Comparison of ENCODE assay signal across 8 cellular contexts in genomic region chr4:8440491-8441311, GRCh38. TPM values are rescaled to one million over a fixed set of nuclear protein-coding genes. Genes with fewer than 3 reads are reported as not detected.
DNase-seq lines count a peak whose midpoint lies in the region; ATAC-seq and TF ChIP-seq lines count a peak whose summit lies in the region.

TSS of gene ACOX3 (minus strand) at chr4:8440723. CDS start at chr4:8416521, 24,202 bp downstream.
TSS of gene TRMT44 (plus strand) at chr4:8440777. CDS start at chr4:8440823, 46 bp downstream.

- 0% methylated on average over 53 to 60 of the region's 60 CpGs for WGBS in heart right ventricle, 2 donors
- 0% methylated on average over 8 to 25 of the region's 60 CpGs for WGBS in upper lobe of left lung, 2 donors

- peaks cover 59% of the 10 kb centered on the region for H3K4me1 Mint-ChIP-seq in T-helper 17 cell

- peaks cover 2% of the 10 kb centered on the region for H3K36me3 Mint-ChIP-seq in T-helper 17 cell (ENCODE audit: low read depth)

- H3K36me3 ChIP-seq in heart right ventricle (peaks cover 0 to 22% (median 0%) of the 10 kb centered on the region in 9 donors), upper lobe of left lung (peaks cover 0 to 9% (median 0%) of the 10 kb centered on the region in 4 donors)

- intact Hi-C loops in heart right ventricle (cut with DNase I), result loop anchor here in 1 of 10 donors (1.0 kb wide), 1 partner anchor 12 kb away; no protein-coding TSS in a partner anchor
- intact Hi-C loops in posterior vena cava (cut with DNase I), result no loop called here

- H3K27ac ChIP-seq in heart right ventricle, result peak within 1 kb of the TSS; percentile 88 to 97 (median 94)
- peak within 1 kb of the TSS; percentile 88 to 96 (median 92) for H3K27ac ChIP-seq in upper lobe of left lung

- no peaks in the 10 kb centered on the region for H3K27me3 Mint-ChIP-seq in T-helper 17 cell

- peaks cover 29 to 89% (median 67%) of the 10 kb centered on the region in 9 donors for H3K4me1 ChIP-seq in heart right ventricle
- peaks cover 31 to 70% (median 49%) of the 10 kb centered on the region in 4 donors for H3K4me1 ChIP-seq in upper lobe of left lung

- H3K4me3 Mint-ChIP-seq in T-helper 17 cell, result peak within 1 kb of the TSS; percentile 92

- H3K27me3 ChIP-seq in heart right ventricle (no peaks in the 10 kb centered on the region), upper lobe of left lung (no peaks in the 10 kb centered on the region)

- peak; percentile 93 for DNase-seq in GM13976 (ENCODE audit: low spot score)
- DNase-seq in NCI-H1694 (lab: John Stamatoyannopoulos, UW), result peak; percentile 76
- DNase-seq in T-helper 17 cell, result peak; percentile 90 to 100 (median 92)
- DNase-seq in amniotic stem cell (lab: John Stamatoyannopoulos, UW), result peak; percentile 53
- peak; percentile 91 to 92 for DNase-seq in heart right ventricle
- DNase-seq in posterior vena cava (ENCODE audit: low spot score), result peak; percentile 97
- peak; percentile 93 to 99 for DNase-seq in upper lobe of left lung

- in situ Hi-C loops in GM13976 (cut with MboI; ENCODE audit: low sequenced_read_pairs, unreplicated experiment), result no loop called here

- TF ChIP-seq EP300 in upper lobe of left lung (IDR thresholded peaks at IDR 0.05), result peak in 3 of 4 donors; percentile 8 to 75 (median 15)

- H3K9me3 ChIP-seq in T-helper 17 cell (ENCODE audit: control insufficient read depth, low read length, poor library complexity, severe bottlenecking) (no peaks in the 10 kb centered on the region), heart right ventricle (no peaks in the 10 kb centered on the region), upper lobe of left lung (no peaks in the 10 kb centered on the region)

- peak in 3 of 4 donors; percentile 48 to 84 (median 79) for TF ChIP-seq POLR2A in upper lobe of left lung (IDR thresholded peaks at IDR 0.05)

- H3K27ac Mint-ChIP-seq in T-helper 17 cell, result peak within 1 kb of the TSS; percentile 96

- ATAC-seq in HG02840 (IDR thresholded peaks at IDR 0.05; ENCODE audit: low FRiP score, unreplicated experiment), result peak; percentile 82
- ATAC-seq in T-helper 17 cell, result peak; percentile 91
- peak; percentile 93 to 97 (median 95) for ATAC-seq in heart right ventricle
- ATAC-seq in upper lobe of left lung (ENCODE audit: low FRiP score in 2 of 2), result peak; percentile 95 to 97

- no peak for TF ChIP-seq CTCF in GM13976 (IDR thresholded peaks at IDR 0.05; ENCODE audit: borderline replicate concordance, control extremely low read depth, extremely low read depth, insufficient read depth, missing control alignments)
- TF ChIP-seq CTCF in heart right ventricle (IDR thresholded peaks at IDR 0.05), result no peak
- peak in 1 of 6 experiments; percentile 28 for TF ChIP-seq CTCF in upper lobe of left lung (IDR thresholded peaks at IDR 0.05)

- H3K4me3 ChIP-seq in heart right ventricle (peak within 1 kb of the TSS; percentile 79 to 99 (median 96)), upper lobe of left lung (peak within 1 kb of the TSS; percentile 83 to 100 (median 98))

RNA-seq across cellular contexts. Expression of gene ACOX3, which starts in this region (rescaled TPM):
- total RNA-seq in T-helper 17 cell (10 to 100 TPM in 1 of 2 donors, 1 to 10 TPM in 1; 9.6 to 11.3 TPM), heart right ventricle (10 to 100 TPM; 21.6 to 28.9 (median 25.6) TPM), posterior vena cava (10 to 100 TPM; 29.7 to 36.8 TPM), upper lobe of left lung (10 to 100 TPM; 23.7 to 56.6 (median 31.8) TPM)
- 10 to 100 TPM; 17.9 to 18.5 TPM for polyA plus RNA-seq in heart right ventricle

RNA-seq across cellular contexts. Expression of gene TRMT44, which starts in this region (rescaled TPM):
- total RNA-seq in T-helper 17 cell (10 to 100 TPM; 20.4 to 32.7 TPM), heart right ventricle (10 to 100 TPM in 2 of 10 donors, 1 to 10 TPM in 8; 6.0 to 10.2 (median 8.4) TPM), posterior vena cava (10 to 100 TPM; 14.2 to 15.5 TPM), upper lobe of left lung (10 to 100 TPM; 22.8 to 81.7 (median 30.2) TPM)
- polyA plus RNA-seq in heart right ventricle, result 1 to 10 TPM; 4.5 to 5.3 TPM

Comparison
In these comparisons a context has a peak if more than half of its experiments do, and no peak if none do; other contexts are left out.
1. Peak in every context shown above with its lines: DNase-seq, ATAC-seq, H3K4me3 ChIP-seq and H3K27ac ChIP-seq.